9 cellular contexts compared by ENCODE assay signal in genomic region chr13:101452519-101453485, GRCh38. TPM values are rescaled to one million over a fixed set of nuclear protein-coding genes. Genes with fewer than 3 reads are reported as not detected.
DNase-seq lines count a peak whose midpoint lies in the region; ATAC-seq and TF ChIP-seq lines count a peak whose summit lies in the region.
"Had no signal": no experiment of that assay in that cellular context is flagged by ENCODE, and none has a peak within 500 bp of the region (broad histone marks: within the 10 kb centered on the region; RNA-seq: fewer than 3 reads in every experiment).

A gene with protein sequence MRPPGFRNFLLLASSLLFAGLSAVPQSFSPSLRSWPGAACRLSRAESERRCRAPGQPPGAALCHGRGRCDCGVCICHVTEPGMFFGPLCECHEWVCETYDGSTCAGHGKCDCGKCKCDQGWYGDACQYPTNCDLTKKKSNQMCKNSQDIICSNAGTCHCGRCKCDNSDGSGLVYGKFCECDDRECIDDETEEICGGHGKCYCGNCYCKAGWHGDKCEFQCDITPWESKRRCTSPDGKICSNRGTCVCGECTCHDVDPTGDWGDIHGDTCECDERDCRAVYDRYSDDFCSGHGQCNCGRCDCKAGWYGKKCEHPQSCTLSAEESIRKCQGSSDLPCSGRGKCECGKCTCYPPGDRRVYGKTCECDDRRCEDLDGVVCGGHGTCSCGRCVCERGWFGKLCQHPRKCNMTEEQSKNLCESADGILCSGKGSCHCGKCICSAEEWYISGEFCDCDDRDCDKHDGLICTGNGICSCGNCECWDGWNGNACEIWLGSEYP (plus strand): TSS chr13:101452675. CDS start chr13:101452834, 159 bp downstream.

- H2AFZ ChIP-seq in GM23338 = peak within 1 kb of the TSS; percentile 93
- no peak within 1 kb of the TSS for H2AFZ ChIP-seq in neural progenitor cell (replicated peaks)

- H3K79me2 ChIP-seq in GM23338 (replicated peaks; ENCODE audit: insufficient read depth) = no peaks in the 10 kb centered on the region
- H3K79me2 ChIP-seq in mesendoderm (ENCODE audit: control insufficient read depth, insufficient read depth, low read length) = no peaks in the 10 kb centered on the region
- H3K79me2 ChIP-seq in neural progenitor cell (ENCODE audit: low read depth) = no peaks in the 10 kb centered on the region

- no peaks in the 10 kb centered on the region for H3K79me1 ChIP-seq in mesendoderm (ENCODE audit: low read length)

- H2BK15ac ChIP-seq in mesendoderm (replicated peaks; ENCODE audit: low read depth) = no peak within 1 kb of the TSS

- 38 to 64% (median 47%) methylated on average over 18 of the region's 18 CpGs for WGBS in stomach, 5 donors
- no CpG with 5 or more reads among the region's 18 CpGs for WGBS in mesendoderm (ENCODE audit: extremely low coverage, insufficient coverage, low lambda C conversion rate)

- no peak within 1 kb of the TSS for H2BK5ac ChIP-seq in mesendoderm (ENCODE audit: low read length)

- peak within 1 kb of the TSS; percentile 67 for H3K4me2 ChIP-seq in GM23338
- no peak within 1 kb of the TSS for H3K4me2 ChIP-seq in mesendoderm (ENCODE audit: low read length)
- no peak within 1 kb of the TSS for H3K4me2 ChIP-seq in neural progenitor cell

- H3K4me3 ChIP-seq in GM12865 (ENCODE audit: low read depth, low read length) (peak within 1 kb of the TSS; percentile 7; the same call in 1 of the 2 replicates), GM23338 (peak within 1 kb of the TSS; percentile 51; the same call in 1 of the 2 replicates), NT2/D1 (ENCODE audit: insufficient read length, low read depth) (peak within 1 kb of the TSS; percentile 8), stomach (peak within 1 kb of the TSS; percentile 45 to 51 (median 48)), mesendoderm (ENCODE audit: low read length) (no peak within 1 kb of the TSS), neural progenitor cell (no peak within 1 kb of the TSS)
- H3K4me3 ChIP-seq: mucosa of descending colon had no signal

- no peak within 1 kb of the TSS for H2AK5ac ChIP-seq in mesendoderm (ENCODE audit: low read length)

- no peak within 1 kb of the TSS for H3K56ac ChIP-seq in mesendoderm (ENCODE audit: low read length)

- H4K20me1 ChIP-seq in GM23338 (replicated peaks; ENCODE audit: insufficient read depth) = no peaks in the 10 kb centered on the region
- H4K20me1 ChIP-seq in neural progenitor cell (ENCODE audit: low read depth) = no peaks in the 10 kb centered on the region

- H3K36me3 ChIP-seq in GM23338 (ENCODE audit: insufficient read depth) = no peaks in the 10 kb centered on the region
- no peaks in the 10 kb centered on the region for H3K36me3 ChIP-seq in NT2/D1 (ENCODE audit: insufficient read depth, insufficient read length, low read length)
- H3K36me3 ChIP-seq in stomach = no peaks in the 10 kb centered on the region
- H3K36me3 ChIP-seq in mesendoderm (ENCODE audit: control insufficient read depth, insufficient read depth, low read length) = no peaks in the 10 kb centered on the region
- H3K36me3 ChIP-seq in neural progenitor cell = no peaks in the 10 kb centered on the region

- intact Hi-C loops in stomach (cut with DNase I; ENCODE audit: low total_unique reads) = no loop called here

- no peak within 1 kb of the TSS for H4K5ac ChIP-seq in mesendoderm (ENCODE audit: low read length)

- H3K18ac ChIP-seq in mesendoderm (ENCODE audit: low read length) = no peak within 1 kb of the TSS

- no peak within 1 kb of the TSS for H3K4ac ChIP-seq in mesendoderm (ENCODE audit: low read depth, low read length)

- H3K27ac Mint-ChIP-seq in GM23338 (no peak within 1 kb of the TSS), neural progenitor cell (no peak within 1 kb of the TSS)

- H3K9me3 Mint-ChIP-seq in GM23338 = no peaks in the 10 kb centered on the region
- no peaks in the 10 kb centered on the region for H3K9me3 Mint-ChIP-seq in neural progenitor cell

- H3K9me2 ChIP-seq in GM23338 (ENCODE audit: insufficient read depth) = no peaks in the 10 kb centered on the region

- no peak within 1 kb of the TSS for H3K27ac ChIP-seq in GM23338 (ENCODE audit: low read depth)
- peak within 1 kb of the TSS; percentile 28 to 69 (median 45) for H3K27ac ChIP-seq in stomach
- H3K27ac ChIP-seq in mesendoderm (ENCODE audit: low read depth, low read length) = no peak within 1 kb of the TSS
- H3K27ac ChIP-seq in neural progenitor cell = no peak within 1 kb of the TSS

- no peak within 1 kb of the TSS for H4K8ac ChIP-seq in mesendoderm (ENCODE audit: low read depth, low read length)

- no peak for TF ChIP-seq POLR2A in stomach (IDR thresholded peaks at IDR 0.05)

- peaks cover 3% of the 10 kb centered on the region for H3K27me3 Mint-ChIP-seq in GM23338 (ENCODE audit: insufficient read depth, low read depth, poor library complexity)
- no peaks in the 10 kb centered on the region for H3K27me3 Mint-ChIP-seq in neural progenitor cell (ENCODE audit: insufficient read depth, low read depth)

- H2BK120ac ChIP-seq in mesendoderm (ENCODE audit: low read depth, low read length) = no peak within 1 kb of the TSS

- TF ChIP-seq EP300 in stomach (IDR thresholded peaks at IDR 0.05) = no peak

- H3K23ac ChIP-seq in mesendoderm (ENCODE audit: low read length) = no peak within 1 kb of the TSS

- H3K9ac ChIP-seq in NT2/D1 (ENCODE audit: insufficient read length, low read depth) (no peak within 1 kb of the TSS), mesendoderm (ENCODE audit: low read length) (no peak within 1 kb of the TSS), neural progenitor cell (no peak within 1 kb of the TSS)

- TF ChIP-seq CTCF in GM12865 (IDR thresholded peaks at IDR 0.05; ENCODE audit: insufficient read depth, low read depth, low read length, missing control alignments) (no peak), GM23338 (conservative IDR thresholded peaks at IDR 0.05; ENCODE audit: low read depth in 2 of 2) (no peak), stomach (IDR thresholded peaks at IDR 0.05) (no peak), neural progenitor cell (IDR thresholded peaks at IDR 0.05) (no peak)

- peaks cover 18% of the 10 kb centered on the region for H3K4me1 ChIP-seq in GM23338 (ENCODE audit: insufficient read depth)
- peaks cover 2% of the 10 kb centered on the region for H3K4me1 ChIP-seq in NT2/D1 (ENCODE audit: insufficient read depth, insufficient read length)
- peaks cover 0 to 16% (median 4%) of the 10 kb centered on the region in 4 donors for H3K4me1 ChIP-seq in stomach
- no peaks in the 10 kb centered on the region for H3K4me1 ChIP-seq in mesendoderm (ENCODE audit: control insufficient read depth, low read depth, low read length)
- no peaks in the 10 kb centered on the region for H3K4me1 ChIP-seq in neural progenitor cell

- no peaks in the 10 kb centered on the region for H3K9me3 ChIP-seq in NT2/D1 (ENCODE audit: insufficient read depth, low read length)
- H3K9me3 ChIP-seq in stomach = no peaks in the 10 kb centered on the region
- H3K9me3 ChIP-seq in neural progenitor cell (ENCODE audit: low read depth) = no peaks in the 10 kb centered on the region
- H3K9me3 ChIP-seq: mucosa of descending colon had no signal

- H3K4me3 Mint-ChIP-seq in GM23338 (no peak within 1 kb of the TSS), neural progenitor cell (no peak within 1 kb of the TSS)

- H3K36me3 Mint-ChIP-seq in GM23338 (ENCODE audit: low read depth) (no peaks in the 10 kb centered on the region), neural progenitor cell (no peaks in the 10 kb centered on the region)

- no peaks in the 10 kb centered on the region for H3F3A ChIP-seq in GM23338 (replicated peaks; ENCODE audit: low read depth)
- no peaks in the 10 kb centered on the region for H3F3A ChIP-seq in neural progenitor cell (ENCODE audit: low read depth)

- no peaks in the 10 kb centered on the region for H3K27me3 ChIP-seq in GM23338 (ENCODE audit: insufficient read depth)
- no peaks in the 10 kb centered on the region for H3K27me3 ChIP-seq in NT2/D1 (ENCODE audit: insufficient read depth, insufficient read length)
- peaks cover 0 to 6% (median 0%) of the 10 kb centered on the region in 3 donors for H3K27me3 ChIP-seq in stomach
- no peaks in the 10 kb centered on the region for H3K27me3 ChIP-seq in mesendoderm (ENCODE audit: insufficient read depth, low read length, poor library complexity)
- H3K27me3 ChIP-seq in neural progenitor cell = no peaks in the 10 kb centered on the region

- H3K4me1 Mint-ChIP-seq in GM23338 (peaks cover 20% of the 10 kb centered on the region), neural progenitor cell (peaks cover 3% of the 10 kb centered on the region)

- peak; percentile 20 for DNase-seq in GM12865 (ENCODE audit: low read depth)
- DNase-seq in GM23338 (ENCODE audit: low spot score) = no peak
- DNase-seq in NT2/D1 (ENCODE audit: low read depth, low spot score) = no peak
- peak; percentile 52 for DNase-seq in fibroblast of the conjunctiva (ENCODE audit: low read depth)
- no peak for DNase-seq in stomach
- DNase-seq in mesendoderm = no peak
- no peak for DNase-seq in GM19240 (ENCODE audit: insufficient read length, low spot score)
- DNase-seq in neural progenitor cell (ENCODE audit: low spot score) = no peak

- ATAC-seq in GM23338 = peak; percentile 16; the same call in 2 of the 3 replicates

TF ChIP-seq in GM23338, 12 proteins besides CTCF, POLR2A, EP300 and RAD21 (continues in another document):
- no peak for TF ChIP-seq POLR2AphosphoS5 (IDR thresholded peaks at IDR 0.05; ENCODE audit: low read depth)

RNA-seq across cellular contexts. Expression of the gene that starts here (rescaled TPM):
- total RNA-seq in GM23338 (2014; rRNA removed; shearing (Covaris generic)) = not detected in 2 replicates
- 0.26 and 0.29 TPM in 2 replicates for polyA plus RNA-seq in GM23338 (2016; fragmentation: Nextera tagmentation; extraction: Ambion mirVana)
- 10 to 100 TPM in 1 of 5 donors, 1 to 10 TPM in 3, not detected in 1; 4.8 to 36.6 (median 7.0) TPM for total RNA-seq in stomach
- polyA plus RNA-seq in stomach = 1 to 10 TPM in 1 of 3 donors, under 1 TPM in 2; 0.53 to 1.8 (median 0.61) TPM
- polyA plus RNA-seq in mesendoderm (2013, experiment 1 of 2) = 0.01 TPM
- polyA plus RNA-seq in mesendoderm (2013, experiment 2 of 2) = not detected
- total RNA-seq in neural progenitor cell (ENCODE audit: low replicate concordance) = not detected in 2 replicates

Comparison
In these comparisons a context has a peak if more than half of its experiments do, and no peak if none do; other contexts are left out.
1. Peak in ATAC-seq, H3K4me3 ChIP-seq and H3K4me2 ChIP-seq in GM23338; RNA of the gene not detected or under 1 TPM.
2. DNase-seq: peak in GM12865 (single experiment) and fibroblast of the conjunctiva (single experiment); none in GM23338 (single experiment), NT2/D1 (single experiment), stomach (single experiment), mesendoderm (single experiment), GM19240 (single experiment) and neural progenitor cell (single experiment).
3. H3K4me3 ChIP-seq: peak in GM12865 (single experiment), NT2/D1 (single experiment) and stomach (4 of 4); none in mesendoderm (single experiment) and neural progenitor cell (single experiment).
4. H3K27ac ChIP-seq: peak in stomach (5 of 5); none in GM23338 (single experiment), mesendoderm (single experiment) and neural progenitor cell (single experiment).